ENCODE assay signal across 1 cellular context in the genomic region with DNA sequence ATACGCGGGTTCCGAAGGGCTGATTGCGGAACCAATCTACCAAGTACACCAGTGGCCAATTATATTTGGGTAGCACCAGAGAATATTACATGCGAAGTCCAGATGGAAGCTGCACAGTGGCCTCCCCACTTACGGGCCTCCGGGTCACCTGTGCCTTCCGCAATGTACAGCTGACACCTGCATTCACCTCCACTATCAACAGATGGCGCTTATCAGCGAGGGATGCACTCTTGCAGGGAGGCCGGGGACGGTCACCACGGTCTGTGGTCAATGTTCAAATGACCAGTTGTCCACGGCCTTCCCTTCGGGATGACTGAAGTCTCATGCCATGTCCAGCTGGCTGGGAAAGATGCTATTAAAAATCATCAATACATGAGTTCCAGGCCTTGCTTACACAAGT.
TF ChIP-seq lines count a peak whose summit lies in the region.

No MANE protein-coding gene starts in this region.

TF ChIP-seq in K562, 482 proteins besides CTCF, POLR2A, EP300 and RAD21 (continued from another document):
- TF ChIP-seq ZBTB12 (CRISPR knock-in tag; IDR thresholded peaks at IDR 0.05) (no peak), ZNF253 (CRISPR knock-in tag; conservative IDR thresholded peaks at IDR 0.05) (no peak), ADNP (tag; IDR thresholded peaks at IDR 0.05) (no peak), DIDO1 (tag; IDR thresholded peaks at IDR 0.05; ENCODE audit: low read depth) (no peak), THRAP3 (IDR thresholded peaks at IDR 0.05; ENCODE audit: borderline replicate concordance) (no peak), ZNF75A (CRISPR knock-in tag; IDR thresholded peaks at IDR 0.05) (no peak), HDAC3 (IDR thresholded peaks at IDR 0.05; ENCODE audit: borderline replicate concordance, partially characterized antibody) (no peak), RFX5 (IDR thresholded peaks at IDR 0.05; ENCODE audit: low read depth, low read length) (no peak), ZNF512 (tag; IDR thresholded peaks at IDR 0.05) (no peak), IRF2 (CRISPR knock-in tag; IDR thresholded peaks at IDR 0.05) (no peak), TRIM28 (IDR thresholded peaks at IDR 0.05) (no peak), MED1 (CRISPR knock-in tag; IDR thresholded peaks at IDR 0.05; ENCODE audit: borderline replicate concordance) (no peak), CC2D1A (IDR thresholded peaks at IDR 0.05) (no peak)
- TF ChIP-seq, protein P1, sequence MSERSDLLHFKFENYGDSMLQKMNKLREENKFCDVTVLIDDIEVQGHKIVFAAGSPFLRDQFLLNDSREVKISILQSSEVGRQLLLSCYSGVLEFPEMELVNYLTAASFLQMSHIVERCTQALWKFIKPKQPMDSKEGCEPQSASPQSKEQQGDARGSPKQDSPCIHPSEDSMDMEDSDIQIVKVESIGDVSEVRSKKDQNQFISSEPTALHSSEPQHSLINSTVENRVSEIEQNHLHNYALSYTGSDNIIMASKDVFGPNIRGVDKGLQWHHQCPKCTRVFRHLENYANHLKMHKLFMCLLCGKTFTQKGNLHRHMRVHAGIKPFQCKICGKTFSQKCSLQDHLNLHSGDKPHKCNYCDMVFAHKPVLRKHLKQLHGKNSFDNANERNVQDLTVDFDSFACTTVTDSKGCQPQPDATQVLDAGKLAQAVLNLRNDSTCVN (CRISPR knock-in tag; IDR thresholded peaks at IDR 0.05), result no peak
- TF ChIP-seq, protein P2, sequence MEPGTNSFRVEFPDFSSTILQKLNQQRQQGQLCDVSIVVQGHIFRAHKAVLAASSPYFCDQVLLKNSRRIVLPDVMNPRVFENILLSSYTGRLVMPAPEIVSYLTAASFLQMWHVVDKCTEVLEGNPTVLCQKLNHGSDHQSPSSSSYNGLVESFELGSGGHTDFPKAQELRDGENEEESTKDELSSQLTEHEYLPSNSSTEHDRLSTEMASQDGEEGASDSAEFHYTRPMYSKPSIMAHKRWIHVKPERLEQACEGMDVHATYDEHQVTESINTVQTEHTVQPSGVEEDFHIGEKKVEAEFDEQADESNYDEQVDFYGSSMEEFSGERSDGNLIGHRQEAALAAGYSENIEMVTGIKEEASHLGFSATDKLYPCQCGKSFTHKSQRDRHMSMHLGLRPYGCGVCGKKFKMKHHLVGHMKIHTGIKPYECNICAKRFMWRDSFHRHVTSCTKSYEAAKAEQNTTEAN (CRISPR knock-in tag; IDR thresholded peaks at IDR 0.05), result no peak
- TF ChIP-seq, protein P3, sequence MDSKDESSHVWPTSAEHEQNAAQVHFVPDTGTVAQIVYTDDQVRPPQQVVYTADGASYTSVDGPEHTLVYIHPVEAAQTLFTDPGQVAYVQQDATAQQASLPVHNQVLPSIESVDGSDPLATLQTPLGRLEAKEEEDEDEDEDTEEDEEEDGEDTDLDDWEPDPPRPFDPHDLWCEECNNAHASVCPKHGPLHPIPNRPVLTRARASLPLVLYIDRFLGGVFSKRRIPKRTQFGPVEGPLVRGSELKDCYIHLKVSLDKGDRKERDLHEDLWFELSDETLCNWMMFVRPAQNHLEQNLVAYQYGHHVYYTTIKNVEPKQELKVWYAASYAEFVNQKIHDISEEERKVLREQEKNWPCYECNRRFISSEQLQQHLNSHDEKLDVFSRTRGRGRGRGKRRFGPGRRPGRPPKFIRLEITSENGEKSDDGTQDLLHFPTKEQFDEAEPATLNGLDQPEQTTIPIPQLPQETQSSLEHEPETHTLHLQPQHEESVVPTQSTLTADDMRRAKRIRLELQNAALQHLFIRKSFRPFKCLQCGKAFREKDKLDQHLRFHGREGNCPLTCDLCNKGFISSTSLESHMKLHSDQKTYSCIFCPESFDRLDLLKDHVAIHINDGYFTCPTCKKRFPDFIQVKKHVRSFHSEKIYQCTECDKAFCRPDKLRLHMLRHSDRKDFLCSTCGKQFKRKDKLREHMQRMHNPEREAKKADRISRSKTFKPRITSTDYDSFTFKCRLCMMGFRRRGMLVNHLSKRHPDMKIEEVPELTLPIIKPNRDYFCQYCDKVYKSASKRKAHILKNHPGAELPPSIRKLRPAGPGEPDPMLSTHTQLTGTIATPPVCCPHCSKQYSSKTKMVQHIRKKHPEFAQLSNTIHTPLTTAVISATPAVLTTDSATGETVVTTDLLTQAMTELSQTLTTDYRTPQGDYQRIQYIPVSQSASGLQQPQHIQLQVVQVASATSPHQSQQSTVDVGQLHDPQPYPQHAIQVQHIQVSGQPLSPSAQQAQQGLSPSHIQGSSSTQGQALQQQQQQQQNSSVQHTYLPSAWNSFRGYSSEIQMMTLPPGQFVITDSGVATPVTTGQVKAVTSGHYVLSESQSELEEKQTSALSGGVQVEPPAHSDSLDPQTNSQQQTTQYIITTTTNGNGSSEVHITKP (IDR thresholded peaks at IDR 0.05; ENCODE audit: partially characterized antibody), result no peak
